Comparison of ENCODE assay signal across 8 cellular contexts in genomic region chr6:135180458-135181332, GRCh38. TPM values are rescaled to one million over a fixed set of nuclear protein-coding genes. Genes with fewer than 3 reads are reported as not detected.
DNase-seq lines count a peak whose midpoint lies in the region; ATAC-seq and TF ChIP-seq lines count a peak whose summit lies in the region.

MYB (plus strand) TSS chr6:135181308; CDS start chr6:135181514, 206 bp downstream.

- H3K4me3 ChIP-seq in right cardiac atrium (ENCODE audit: low read length) (peak within 1 kb of the TSS; percentile 73), skeletal muscle cell (ENCODE audit: low read depth, low read length) (peak within 1 kb of the TSS; percentile 59)

- peak; percentile 83 for TF ChIP-seq POLR2A in GM15510 (IDR thresholded peaks at IDR 0.05; ENCODE audit: borderline replicate concordance, extremely low read depth, insufficient read length)

- H3K27ac ChIP-seq in right cardiac atrium (ENCODE audit: low read length): no peak within 1 kb of the TSS

- no peaks in the 10 kb centered on the region for H3K9me3 Mint-ChIP-seq in activated naive CD8-positive, alpha-beta T cell (ENCODE audit: low read depth)

- ATAC-seq in HG02852 (IDR thresholded peaks at IDR 0.05; ENCODE audit: unreplicated experiment) (peak; percentile 33), right cardiac atrium (peak; percentile 78 to 86)

- no peaks in the 10 kb centered on the region for H3K27me3 Mint-ChIP-seq in activated naive CD8-positive, alpha-beta T cell

- H3K4me3 Mint-ChIP-seq in activated naive CD8-positive, alpha-beta T cell: peak within 1 kb of the TSS; percentile 97

- DNase-seq in NCI-H1436 (lab: John Stamatoyannopoulos, UW) (peak; percentile 77), SW 1271 (lab: John Stamatoyannopoulos, UW) (peak; percentile 37 to 67), right cardiac atrium (peak; percentile 39 to 79 (median 69)), skeletal muscle cell (ENCODE audit: low read depth) (no peak), midbrain (lab: John Stamatoyannopoulos, UW) (no peak)

- no peaks in the 10 kb centered on the region for H3K27me3 ChIP-seq in right cardiac atrium (ENCODE audit: control insufficient read depth, insufficient read depth)

- H3K4me1 Mint-ChIP-seq in activated naive CD8-positive, alpha-beta T cell (ENCODE audit: low read depth): peaks cover 44% of the 10 kb centered on the region

- peak within 1 kb of the TSS; percentile 98 for H3K27ac Mint-ChIP-seq in activated naive CD8-positive, alpha-beta T cell

- H3K36me3 Mint-ChIP-seq in activated naive CD8-positive, alpha-beta T cell: no peaks in the 10 kb centered on the region

- intact Hi-C loops in right cardiac atrium (cut with DNase I): no loop called here

- under 1% methylated on average over 82 of the region's 83 CpGs for WGBS in right cardiac atrium

- no peaks in the 10 kb centered on the region for H3K9me3 ChIP-seq in right cardiac atrium (ENCODE audit: control insufficient read depth, low read length)

- peaks cover 5% of the 10 kb centered on the region for H3K4me1 ChIP-seq in right cardiac atrium (ENCODE audit: control insufficient read depth, insufficient read depth, low read length)

RNA-seq across cellular contexts. Expression of gene MYB, which starts in this region (rescaled TPM):
- under 1 TPM in 2 of 4 donors, not detected in 2; 0.12 to 0.14 TPM for total RNA-seq in right cardiac atrium
- not detected for polyA plus RNA-seq in right cardiac atrium

Comparison
In these comparisons a context has a peak if more than half of its experiments do, and no peak if none do; other contexts are left out.
1. Peak in DNase-seq, ATAC-seq and H3K4me3 ChIP-seq in right cardiac atrium; RNA of the gene not detected or under 1 TPM.
2. DNase-seq: peak in NCI-H1436 (single experiment) and SW 1271 (2 of 2); none in skeletal muscle cell (single experiment) and midbrain (single experiment).